Comparison of ENCODE assay signal across 24 cellular contexts in the genomic region with DNA sequence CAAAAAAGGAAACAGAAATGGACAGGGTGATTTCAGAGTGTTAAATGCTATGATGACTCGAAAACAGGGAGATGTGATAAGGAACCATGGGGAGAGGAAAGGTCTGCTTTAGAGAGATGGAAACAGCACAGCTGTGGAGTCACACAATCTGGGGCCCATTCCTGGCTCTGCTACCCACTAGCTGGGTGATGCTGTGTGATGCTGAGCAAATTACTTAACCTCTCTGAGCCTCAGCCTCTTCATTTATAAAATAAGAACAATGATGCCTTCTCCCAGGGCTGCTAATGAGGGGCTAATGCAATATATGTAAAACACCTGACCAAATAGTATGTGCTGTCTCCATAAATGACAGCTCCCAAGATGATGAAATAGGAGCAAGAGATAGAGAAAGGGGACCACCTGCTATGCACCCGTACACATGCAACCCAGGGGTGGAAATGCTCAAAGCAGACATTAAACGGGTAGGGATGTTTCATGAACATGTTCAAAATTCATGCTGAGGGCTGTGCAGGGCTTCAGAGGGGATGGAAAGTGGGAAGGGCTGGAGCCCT.
"Had no signal": no experiment of that assay in that cellular context is flagged by ENCODE, and none has a peak within 500 bp of the region (broad histone marks: within the 10 kb centered on the region; RNA-seq: fewer than 3 reads in every experiment).

No MANE protein-coding gene starts in this region.

- H3K36me3 Mint-ChIP-seq: immature natural killer cell; naive thymus-derived CD8-positive, alpha-beta T cell; stimulated activated effector memory CD8-positive, alpha-beta T cell treated with anti-CD3 and anti-CD28 coated beads, Interleukin-12 subunit alpha, Interleukin-12 subunit beta, amount 100 ng/mL, for 72 hours had no signal

- ATAC-seq: left colon; left lung; lower lobe of right lung; naive thymus-derived CD8-positive, alpha-beta T cell; right cardiac atrium; stimulated activated effector memory CD8-positive, alpha-beta T cell treated with anti-CD3 and anti-CD28 coated beads, Interleukin-12 subunit alpha, Interleukin-12 subunit beta, amount 100 ng/mL, for 72 hours had no signal

- H3K9me3 Mint-ChIP-seq: immature natural killer cell; naive thymus-derived CD8-positive, alpha-beta T cell; nephron; neural crest cell; stimulated activated effector memory CD8-positive, alpha-beta T cell treated with anti-CD3 and anti-CD28 coated beads, Interleukin-12 subunit alpha, Interleukin-12 subunit beta, amount 100 ng/mL, for 72 hours; stimulated activated naive CD8-positive, alpha-beta T cell treated with anti-CD3 and anti-CD28 coated beads, Interleukin-15, Interleukin-2, amounts not matched to agents 100 ng/mL and 50 ng/mL, for 24 hours; type B pancreatic cell had no signal

- DNase-seq: hypothalamus; immature natural killer cell; kidney; left colon; left lung; lower lobe of right lung; mammary epithelial cell; mesenchymal stem cell; naive thymus-derived CD8-positive, alpha-beta T cell; nucleus accumbens; retina; right cardiac atrium; sigmoid colon; small intestine; spleen; stimulated activated CD4-positive, alpha-beta T cell treated with anti-CD3 and anti-CD28 coated beads, Interleukin-4, amount 100 ng/mL, for 24 hours; stimulated activated naive CD4-positive, alpha-beta T cell; uterus had no signal

- H3K27me3 Mint-ChIP-seq: naive thymus-derived CD8-positive, alpha-beta T cell; stimulated activated naive CD8-positive, alpha-beta T cell treated with anti-CD3 and anti-CD28 coated beads, Interleukin-15, Interleukin-2, amounts not matched to agents 100 ng/mL and 50 ng/mL, for 24 hours had no signal

- H3K4me1 Mint-ChIP-seq: immature natural killer cell; stimulated activated effector memory CD8-positive, alpha-beta T cell treated with anti-CD3 and anti-CD28 coated beads, Interleukin-12 subunit alpha, Interleukin-12 subunit beta, amount 100 ng/mL, for 72 hours had no signal

- H3K4me3 Mint-ChIP-seq: immature natural killer cell; naive thymus-derived CD8-positive, alpha-beta T cell; nephron; neural crest cell; stimulated activated effector memory CD8-positive, alpha-beta T cell treated with anti-CD3 and anti-CD28 coated beads, Interleukin-12 subunit alpha, Interleukin-12 subunit beta, amount 100 ng/mL, for 72 hours; stimulated activated naive CD8-positive, alpha-beta T cell treated with anti-CD3 and anti-CD28 coated beads, Interleukin-15, Interleukin-2, amounts not matched to agents 100 ng/mL and 50 ng/mL, for 24 hours; type B pancreatic cell had no signal

- H3K27ac Mint-ChIP-seq: immature natural killer cell; naive thymus-derived CD8-positive, alpha-beta T cell; nephron; progenitor cell of endocrine pancreas; stimulated activated effector memory CD8-positive, alpha-beta T cell treated with anti-CD3 and anti-CD28 coated beads, Interleukin-12 subunit alpha, Interleukin-12 subunit beta, amount 100 ng/mL, for 72 hours; stimulated activated naive CD8-positive, alpha-beta T cell treated with anti-CD3 and anti-CD28 coated beads, Interleukin-15, Interleukin-2, amounts not matched to agents 100 ng/mL and 50 ng/mL, for 24 hours; type B pancreatic cell had no signal
